8 cellular contexts compared by ENCODE assay signal in genomic region chr11:62857541-62857982, GRCh38. TPM values are rescaled to one million over a fixed set of nuclear protein-coding genes. Genes with fewer than 3 reads are reported as not detected.
DNase-seq lines count a peak whose midpoint lies in the region; ATAC-seq, FAIRE-seq and TF ChIP-seq lines count a peak whose summit lies in the region.

No MANE protein-coding gene starts in this region.

- no peak for TF ChIP-seq RAD21 in HCT116 (IDR thresholded peaks at IDR 0.05; ENCODE audit: low read depth)

- intact Hi-C loops in CD14-positive monocyte (cut with micrococcal nuclease) (loop anchor here in 1 of 2 donors (10.0 kb wide), 1 partner anchor 243 kb away; the partner anchor contains the start of genes EML3 and ROM1), HCT116 (cut with micrococcal nuclease) (no loop called here)

- CTCF ChIA-PET in HCT116 (lab: Charles Lee), result interaction anchor here (1.0 kb wide), 1 partner anchor 71 kb away, joined by 6 read pairs; no protein-coding TSS in a partner anchor
- CTCF ChIA-PET in activated CD4-positive, alpha-beta memory T cell treated with anti-CD3 and anti-CD28 coated beads, Interleukin-2, amount 10 ng/mL, durations not matched to agents 7 days and 5 days (lab: Charles Lee), result interaction anchor here (0.7 to 5.0 kb wide), 6 partner anchors 10 to 70 kb away, joined by 4 to 51 read pairs (median 16); partner anchors contain the start of genes SLC3A2, STX5, TEX54 and TMEM179B

- peaks cover 44% of the 10 kb centered on the region for H3K4me1 Mint-ChIP-seq in CD14-positive monocyte
- H3K4me1 Mint-ChIP-seq in activated CD4-positive, alpha-beta memory T cell treated with anti-CD3 and anti-CD28 coated beads, Interleukin-2, amount 10 ng/mL, durations not matched to agents 7 days and 5 days, result peaks cover 76% of the 10 kb centered on the region

- POLR2A ChIA-PET in HCT116 (lab: Charles Lee), result interaction anchor here (2.0 to 9.9 kb wide), 5 partner anchors 8 to 26 kb away, joined by 5 to 343 read pairs (median 18); partner anchors contain the start of genes STX5 and WDR74
- POLR2A ChIA-PET in activated CD4-positive, alpha-beta memory T cell treated with anti-CD3 and anti-CD28 coated beads, Interleukin-2, amount 10 ng/mL, durations not matched to agents 7 days and 5 days (lab: Charles Lee), result interaction anchor here (0.7 to 9.7 kb wide), 14 partner anchors 8 to 266 kb away, joined by 3 to 674 read pairs (median 18); partner anchors contain the start of genes HNRNPUL2, MTA2, NXF1 and POLR2G

- DNase-seq in CD14-positive monocyte (ENCODE audit: low spot score), result no peak
- no peak for DNase-seq in HCT116 (ENCODE audit: low read depth, low spot score)
- no peak for DNase-seq in activated CD4-positive, alpha-beta memory T cell treated with anti-CD3 and anti-CD28 coated beads, Interleukin-2, amount 10 ng/mL, durations not matched to agents 7 days and 5 days
- DNase-seq in keratinocyte (ENCODE audit: low read depth, low spot score), result no peak
- no peak for DNase-seq in NOMO-1 treated with DMSO at 0.1 percent for 48 hours (lab: John Stamatoyannopoulos, UW; ENCODE audit: unreplicated experiment)
- DNase-seq in GM20000 (ENCODE audit: low spot score), result no peak

- no peaks in the 10 kb centered on the region for H3K9me3 Mint-ChIP-seq in CD14-positive monocyte
- no peaks in the 10 kb centered on the region for H3K9me3 Mint-ChIP-seq in activated CD4-positive, alpha-beta memory T cell treated with anti-CD3 and anti-CD28 coated beads, Interleukin-2, amount 10 ng/mL, durations not matched to agents 7 days and 5 days

- H3K36me3 Mint-ChIP-seq in CD14-positive monocyte, result peaks cover 17% of the 10 kb centered on the region in 2 donors
- peaks cover 51% of the 10 kb centered on the region for H3K36me3 Mint-ChIP-seq in activated CD4-positive, alpha-beta memory T cell treated with anti-CD3 and anti-CD28 coated beads, Interleukin-2, amount 10 ng/mL, durations not matched to agents 7 days and 5 days (ENCODE audit: low read depth)

- H3K27ac Mint-ChIP-seq in CD14-positive monocyte, result peak overlapping the region in 5 of 7 donors; percentile 1 to 78 (median 20)
- H3K27ac Mint-ChIP-seq in activated CD4-positive, alpha-beta memory T cell treated with anti-CD3 and anti-CD28 coated beads, Interleukin-2, amount 10 ng/mL, durations not matched to agents 7 days and 5 days, result peak overlapping the region; percentile 96

- no peak for TF ChIP-seq POLR2A in HCT116 (IDR thresholded peaks at IDR 0.05; ENCODE audit: borderline replicate concordance, extremely low read depth, insufficient read depth, insufficient read length)

- no peak for TF ChIP-seq CTCF in CD14-positive monocyte (IDR thresholded peaks at IDR 0.05)
- TF ChIP-seq CTCF in HCT116 (IDR thresholded peaks at IDR 0.05 in 2 of 3, conservative IDR thresholded peaks at IDR 0.05 in 1 of 3; ENCODE audit: borderline replicate concordance in 1 of 3, insufficient read depth in 1 of 3, low read depth in 2 of 3, low read length in 2 of 3), result no peak
- no peak for TF ChIP-seq CTCF in keratinocyte (optimal IDR thresholded peaks at IDR 0.05 in 1 of 3, IDR thresholded peaks at IDR 0.05 in 1 of 3, conservative IDR thresholded peaks at IDR 0.05 in 1 of 3; ENCODE audit: extremely low read depth in 1 of 3, insufficient read depth in 2 of 3, low read length in 3 of 3)
- TF ChIP-seq CTCF in GM20000 (IDR thresholded peaks at IDR 0.05; ENCODE audit: extremely low read depth, missing control alignments), result no peak

- dilution Hi-C loops in keratinocyte (cut with MboI; ENCODE audit: extremely low pct_ligation_motif_present, low sequenced_read_pairs), result no loop called here

- H4K20me1 ChIP-seq in HCT116 (ENCODE audit: insufficient read depth), result peaks cover 25% of the 10 kb centered on the region
- peaks cover 23% of the 10 kb centered on the region for H4K20me1 ChIP-seq in keratinocyte (ENCODE audit: control insufficient read depth, extremely low read depth, insufficient read depth, low read length)

- H3K4me1 ChIP-seq in HCT116 (ENCODE audit: control insufficient read depth in 1 of 2, insufficient read depth in 2 of 2, low read length in 2 of 2) (peaks cover 42 to 61% of the 10 kb centered on the region in 2 experiments), keratinocyte (ENCODE audit: control insufficient read depth, extremely low read depth, insufficient read depth, low read length) (peaks cover 39% of the 10 kb centered on the region)

- H3K36me3 ChIP-seq in HCT116 (ENCODE audit: control insufficient read depth in 1 of 2, insufficient read depth in 2 of 2, low read length in 2 of 2), result peaks cover 25 to 34% of the 10 kb centered on the region in 2 experiments
- peaks cover 16 to 27% of the 10 kb centered on the region in 2 experiments for H3K36me3 ChIP-seq in keratinocyte (ENCODE audit: control insufficient read depth in 2 of 2, extremely low read depth in 1 of 2, insufficient read depth in 2 of 2, low read length in 2 of 2)

- H3K27ac ChIP-seq in HCT116 (ENCODE audit: low read depth, low read length) (peak overlapping the region; percentile 85), keratinocyte (ENCODE audit: control insufficient read depth, insufficient read depth, low read length) (peak overlapping the region; percentile 43)

- H3K4me3 ChIP-seq in HCT116 (replicated peaks in 1 of 2; ENCODE audit: low read depth in 1 of 2, low read length in 2 of 2) (peak overlapping the region; percentile 74 to 83), keratinocyte (ENCODE audit: control insufficient read depth in 2 of 3, extremely low read depth in 1 of 3, insufficient read depth in 2 of 3, low read depth in 1 of 3, low read length in 3 of 3) (peak overlapping the region in 2 of 3 experiments; percentile 3 to 100)

- no peak overlapping the region for H3K4me3 Mint-ChIP-seq in CD14-positive monocyte
- peak overlapping the region; percentile 97 for H3K4me3 Mint-ChIP-seq in activated CD4-positive, alpha-beta memory T cell treated with anti-CD3 and anti-CD28 coated beads, Interleukin-2, amount 10 ng/mL, durations not matched to agents 7 days and 5 days

- BruUV-seq in HCT116 (replicated peaks; lab: Mats Ljungman, UMichigan), result no TSS peak

- H3K4me2 ChIP-seq in HCT116 (ENCODE audit: low read length) (peak overlapping the region; percentile 92), keratinocyte (ENCODE audit: control insufficient read depth, extremely low read depth, insufficient read depth, low read depth, low read length) (peak overlapping the region; percentile 98)

- no peaks in the 10 kb centered on the region for H3K9me1 ChIP-seq in keratinocyte (ENCODE audit: control insufficient read depth, extremely low read depth, insufficient read depth, low read length)

- H3K79me2 ChIP-seq in HCT116 (ENCODE audit: insufficient read depth, low read length), result peaks cover 96% of the 10 kb centered on the region
- peaks cover 40% of the 10 kb centered on the region for H3K79me2 ChIP-seq in keratinocyte (ENCODE audit: control insufficient read depth, insufficient read depth, low read length)

- ATAC-seq in HCT116, result no peak
- ATAC-seq in GM19467 (IDR thresholded peaks at IDR 0.05; ENCODE audit: unreplicated experiment), result no peak
- no peak for ATAC-seq in HG02973 (IDR thresholded peaks at IDR 0.05; ENCODE audit: unreplicated experiment)

- H3K27me3 ChIP-seq in HCT116 (ENCODE audit: insufficient read depth, low read length) (no peaks in the 10 kb centered on the region), keratinocyte (ENCODE audit: control insufficient read depth, extremely low read depth, insufficient read depth, low read length) (no peaks in the 10 kb centered on the region)

- H3K27me3 Mint-ChIP-seq in CD14-positive monocyte (ENCODE audit: low read depth in 3 of 3), result no peaks in the 10 kb centered on the region
- H3K27me3 Mint-ChIP-seq in activated CD4-positive, alpha-beta memory T cell treated with anti-CD3 and anti-CD28 coated beads, Interleukin-2, amount 10 ng/mL, durations not matched to agents 7 days and 5 days, result no peaks in the 10 kb centered on the region

- no peak for FAIRE-seq in keratinocyte (lab: Jason Lieb, UNC)

- RAD21 ChIA-PET in HCT116 (lab: Charles Lee; ENCODE audit: low non-redundant PET in 1 of 2, low total read pairs in 2 of 2, uncharacterized antibody in 2 of 2, unreplicated experiment in 2 of 2), result interaction anchor here in 1 of 2 experiments (0.6 kb wide), 1 partner anchor 42 kb away, joined by 4 read pairs; no protein-coding TSS in a partner anchor

- H2AFZ ChIP-seq in HCT116 (ENCODE audit: low read depth, low read length, poor library complexity, severe bottlenecking) (no peak overlapping the region), keratinocyte (ENCODE audit: control insufficient read depth, low read length) (no peak overlapping the region)

- H3K9ac ChIP-seq in HCT116 (ENCODE audit: low read length), result peak overlapping the region; percentile 94
- H3K9ac ChIP-seq in keratinocyte (ENCODE audit: control insufficient read depth, extremely low read depth, insufficient read depth, low read length), result peak overlapping the region; percentile 94

- H3K9me3 ChIP-seq in HCT116 (ENCODE audit: control insufficient read depth in 1 of 2, insufficient read depth in 1 of 2, low read depth in 1 of 2, low read length in 2 of 2) (no peaks in the 10 kb centered on the region), keratinocyte (ENCODE audit: control insufficient read depth, low read depth, low read length) (no peaks in the 10 kb centered on the region)

- H3K9me2 ChIP-seq in HCT116 (ENCODE audit: insufficient read depth), result no peaks in the 10 kb centered on the region

RNA-seq across cellular contexts. Expression of gene WDR74, which starts 18.2 kb away (rescaled TPM):
- 10 to 100 TPM; 14.2 to 18.4 TPM for polyA plus RNA-seq in CD14-positive monocyte
- total RNA-seq in HCT116 (2021; ENCODE audit: unreplicated experiment), result 111 TPM
- polyA plus RNA-seq in HCT116 (2012), result 113 and 122 TPM in 2 replicates
- 10 to 100 TPM; 46.1 to 48.4 TPM for total RNA-seq in activated CD4-positive, alpha-beta memory T cell treated with anti-CD3 and anti-CD28 coated beads, Interleukin-2, amount 10 ng/mL, durations not matched to agents 7 days and 5 days
- polyA plus RNA-seq in keratinocyte, result 44.5 to 48.1 TPM (median 47.7 TPM) in 3 replicates
- polyA plus RNA-seq in keratinocyte (2011; ENCODE audit: low read depth), result 52.4 TPM
- 26.8 and 38.1 TPM in 2 replicates for polyA plus RNA-seq in keratinocyte (2011; cell fraction: cytosol; rRNA removed)
- polyA plus RNA-seq in keratinocyte (2011; cell fraction: nucleus; rRNA removed), result 65.9 and 68.6 TPM in 2 replicates
- 46.5 and 58.6 TPM in 2 replicates for polyA plus RNA-seq in keratinocyte (2012; ENCODE audit: low replicate concordance)
- polyA minus RNA-seq in keratinocyte, result 39.4 to 66.3 TPM (median 48.9 TPM) in 3 replicates
- polyA minus RNA-seq in keratinocyte (2011; cell fraction: cytosol; rRNA and poly(A)+ RNA removed), result 53.1 TPM
- 71.3 and 88.0 TPM in 2 replicates for polyA minus RNA-seq in keratinocyte (2011; cell fraction: nucleus; rRNA and poly(A)+ RNA removed)

RNA-seq across cellular contexts. Expression of gene SLC3A2, which starts 23.1 kb away (rescaled TPM):
- polyA plus RNA-seq in CD14-positive monocyte (100 to 1,000 TPM; 156 to 189 TPM), keratinocyte (469 to 552 TPM (median 521 TPM) in 3 replicates)
- total RNA-seq in HCT116 (2021; ENCODE audit: unreplicated experiment), result 418 TPM
- polyA plus RNA-seq in HCT116 (2012), result 519 and 571 TPM in 2 replicates
- 100 to 1,000 TPM; 262 to 279 TPM for total RNA-seq in activated CD4-positive, alpha-beta memory T cell treated with anti-CD3 and anti-CD28 coated beads, Interleukin-2, amount 10 ng/mL, durations not matched to agents 7 days and 5 days
- 307 TPM for polyA plus RNA-seq in keratinocyte (2011; ENCODE audit: low read depth)
- 204 and 205 TPM in 2 replicates for polyA plus RNA-seq in keratinocyte (2011; cell fraction: cytosol; rRNA removed)
- polyA plus RNA-seq in keratinocyte (2011; cell fraction: nucleus; rRNA removed), result 1,085 and 1,105 TPM in 2 replicates
- polyA plus RNA-seq in keratinocyte (2012; ENCODE audit: low replicate concordance), result 371 and 604 TPM in 2 replicates
- 291 to 368 TPM (median 298 TPM) in 3 replicates for polyA minus RNA-seq in keratinocyte
- 493 TPM for polyA minus RNA-seq in keratinocyte (2011; cell fraction: cytosol; rRNA and poly(A)+ RNA removed)
- polyA minus RNA-seq in keratinocyte (2011; cell fraction: nucleus; rRNA and poly(A)+ RNA removed), result 560 and 576 TPM in 2 replicates

RNA-seq across cellular contexts. Expression of gene TEX54, which starts 24.9 kb away (rescaled TPM):
- polyA plus RNA-seq in CD14-positive monocyte, result under 1 TPM in 1 of 2 donors, not detected in 1; 0.74 TPM
- not detected for total RNA-seq in HCT116 (2021; ENCODE audit: unreplicated experiment)
- polyA plus RNA-seq in HCT116 (2012), result 0.22 and 0.64 TPM in 2 replicates
- total RNA-seq in activated CD4-positive, alpha-beta memory T cell treated with anti-CD3 and anti-CD28 coated beads, Interleukin-2, amount 10 ng/mL, durations not matched to agents 7 days and 5 days, result not detected
- not detected in 3 replicates for polyA plus RNA-seq in keratinocyte
- polyA plus RNA-seq in keratinocyte (2011; ENCODE audit: low read depth), result not detected
- not detected in 2 replicates for polyA plus RNA-seq in keratinocyte (2011; cell fraction: cytosol; rRNA removed)
- polyA plus RNA-seq in keratinocyte (2011; cell fraction: nucleus; rRNA removed), result not detected in 2 replicates
- polyA plus RNA-seq in keratinocyte (2012; ENCODE audit: low replicate concordance), result not detected in 2 replicates
- not detected in 3 replicates for polyA minus RNA-seq in keratinocyte
- not detected for polyA minus RNA-seq in keratinocyte (2011; cell fraction: cytosol; rRNA and poly(A)+ RNA removed)
- polyA minus RNA-seq in keratinocyte (2011; cell fraction: nucleus; rRNA and poly(A)+ RNA removed), result not detected in 2 replicates

RNA-seq across cellular contexts. Expression of gene STX5, which starts 25.7 kb away (rescaled TPM):
- polyA plus RNA-seq in CD14-positive monocyte (10 to 100 TPM; 38.5 to 39.6 TPM), keratinocyte (20.4 to 30.4 TPM (median 25.6 TPM) in 3 replicates)
- total RNA-seq in HCT116 (2021; ENCODE audit: unreplicated experiment), result 29.5 TPM
- 38.0 and 43.6 TPM in 2 replicates for polyA plus RNA-seq in HCT116 (2012)
- 10 to 100 TPM; 40.6 to 41.6 TPM for total RNA-seq in activated CD4-positive, alpha-beta memory T cell treated with anti-CD3 and anti-CD28 coated beads, Interleukin-2, amount 10 ng/mL, durations not matched to agents 7 days and 5 days
- 49.1 TPM for polyA plus RNA-seq in keratinocyte (2011; ENCODE audit: low read depth)
- 26.0 and 26.2 TPM in 2 replicates for polyA plus RNA-seq in keratinocyte (2011; cell fraction: cytosol; rRNA removed)
- 20.2 and 22.6 TPM in 2 replicates for polyA plus RNA-seq in keratinocyte (2011; cell fraction: nucleus; rRNA removed)
- 25.3 and 35.6 TPM in 2 replicates for polyA plus RNA-seq in keratinocyte (2012; ENCODE audit: low replicate concordance)
- 29.1 to 49.6 TPM (median 37.5 TPM) in 3 replicates for polyA minus RNA-seq in keratinocyte
- 22.8 TPM for polyA minus RNA-seq in keratinocyte (2011; cell fraction: cytosol; rRNA and poly(A)+ RNA removed)
- 10.2 and 11.9 TPM in 2 replicates for polyA minus RNA-seq in keratinocyte (2011; cell fraction: nucleus; rRNA and poly(A)+ RNA removed)

RNA-seq across cellular contexts. Expression of gene NXF1, which starts 52.3 kb away (rescaled TPM):
- polyA plus RNA-seq in CD14-positive monocyte (10 to 100 TPM; 50.1 to 70.6 TPM), keratinocyte (22.8 to 51.2 TPM (median 25.3 TPM) in 3 replicates)
- total RNA-seq in HCT116 (2021; ENCODE audit: unreplicated experiment), result 55.5 TPM
- 49.2 and 53.3 TPM in 2 replicates for polyA plus RNA-seq in HCT116 (2012)
- total RNA-seq in activated CD4-positive, alpha-beta memory T cell treated with anti-CD3 and anti-CD28 coated beads, Interleukin-2, amount 10 ng/mL, durations not matched to agents 7 days and 5 days, result 10 to 100 TPM; 80.3 to 82.4 TPM
- polyA plus RNA-seq in keratinocyte (2011; ENCODE audit: low read depth), result 94.3 TPM
- 29.0 and 29.3 TPM in 2 replicates for polyA plus RNA-seq in keratinocyte (2011; cell fraction: cytosol; rRNA removed)
- 172 and 234 TPM in 2 replicates for polyA plus RNA-seq in keratinocyte (2011; cell fraction: nucleus; rRNA removed)
- polyA plus RNA-seq in keratinocyte (2012; ENCODE audit: low replicate concordance), result 34.4 and 71.9 TPM in 2 replicates
- polyA minus RNA-seq in keratinocyte, result 41.2 to 75.3 TPM (median 57.2 TPM) in 3 replicates
- 14.8 TPM for polyA minus RNA-seq in keratinocyte (2011; cell fraction: cytosol; rRNA and poly(A)+ RNA removed)
- polyA minus RNA-seq in keratinocyte (2011; cell fraction: nucleus; rRNA and poly(A)+ RNA removed), result 26.5 and 42.4 TPM in 2 replicates
